ENCODE assay signal across 11 cellular contexts in genomic region chrX:10755477-10756334, GRCh38.
DNase-seq lines count a peak whose midpoint lies in the region; ATAC-seq and TF ChIP-seq lines count a peak whose summit lies in the region.
"Had no signal": no experiment of that assay in that cellular context is flagged by ENCODE, and none has a peak within 500 bp of the region (broad histone marks: within the 10 kb centered on the region; RNA-seq: fewer than 3 reads in every experiment).

No MANE protein-coding gene starts in this region.

- H3K27me3 ChIP-seq in SJSA1 (replicated peaks) = no peaks in the 10 kb centered on the region
- peaks cover under 1% of the 10 kb centered on the region for H3K27me3 ChIP-seq in WERI-Rb-1 (ENCODE audit: insufficient read depth, low read depth, severe bottlenecking)

- H3K9me3 ChIP-seq in SJSA1 (replicated peaks) (no peaks in the 10 kb centered on the region), WERI-Rb-1 (ENCODE audit: severe bottlenecking) (no peaks in the 10 kb centered on the region)
- H3K9me3 ChIP-seq: lower lobe of right lung had no signal

- no peak for TF ChIP-seq CTCF in WERI-Rb-1 (IDR thresholded peaks at IDR 0.05; ENCODE audit: low read depth, low read length)

- DNase-seq in GM04503 (ENCODE audit: low read depth) (peak; percentile 44), SJSA1 (ENCODE audit: low read depth in 1 of 2, low spot score in 2 of 2) (peak; percentile 71 to 75), glomerular visceral epithelial cell (ENCODE audit: extremely low spot score) (peak; percentile 82), retina (peak; percentile 25), mesenteric fat pad (ENCODE audit: low spot score) (no peak), nucleus accumbens (lab: John Stamatoyannopoulos, UW) (no peak), WERI-Rb-1 (no peak)
- DNase-seq: lower lobe of right lung; NCI-H1436; stimulated activated CD8-positive, alpha-beta memory T cell treated with anti-CD3 and anti-CD28 coated beads, Interleukin-4, amount 100 ng/mL, for 48 hours had no signal

- H3K4me3 ChIP-seq in SJSA1 (no peak overlapping the region), WERI-Rb-1 (ENCODE audit: low read depth, low read length) (no peak overlapping the region)
- H3K4me3 ChIP-seq: lower lobe of right lung had no signal

- peaks cover 30% of the 10 kb centered on the region for H3K4me1 ChIP-seq in SJSA1 (replicated peaks)
- H3K4me1 ChIP-seq: lower lobe of right lung had no signal

- H3K27ac ChIP-seq in SJSA1 (peak overlapping the region; percentile 85), WERI-Rb-1 (no peak overlapping the region)
- H3K27ac ChIP-seq: lower lobe of right lung had no signal

- ATAC-seq in GM18873 (IDR thresholded peaks at IDR 0.05; ENCODE audit: low FRiP score, unreplicated experiment) = no peak

- H3K36me3 ChIP-seq in SJSA1 (no peaks in the 10 kb centered on the region), WERI-Rb-1 (no peaks in the 10 kb centered on the region)
- H3K36me3 ChIP-seq: lower lobe of right lung had no signal

Comparison
In these comparisons a context has a peak if more than half of its experiments do, and no peak if none do; other contexts are left out.
1. DNase-seq: peak in GM04503 (single experiment), SJSA1 (2 of 2), glomerular visceral epithelial cell (single experiment) and retina (single experiment); none in mesenteric fat pad (single experiment), nucleus accumbens (0 of 56) and WERI-Rb-1 (single experiment).